Comparison of ENCODE assay signal across 8 cellular contexts in the genomic region with DNA sequence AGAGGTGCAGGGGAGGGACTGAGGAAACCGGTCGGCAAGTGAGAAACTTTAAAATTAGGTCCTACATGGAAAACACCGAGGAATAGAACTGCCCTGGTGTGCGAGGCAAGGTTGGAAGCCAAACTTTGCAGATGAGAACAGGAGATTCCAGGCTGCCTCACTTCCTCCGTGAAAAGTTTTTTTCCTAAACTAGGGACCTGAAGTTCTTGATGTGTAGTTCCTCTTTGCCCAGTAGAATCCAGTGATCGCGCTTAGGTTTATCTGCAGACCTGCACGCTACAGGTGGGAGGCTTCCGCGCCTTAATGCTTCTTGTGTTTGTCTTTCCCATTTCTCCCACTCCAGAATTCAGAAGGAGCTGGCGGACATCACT. TPM values are rescaled to one million over a fixed set of nuclear protein-coding genes. Genes with fewer than 3 reads are reported as not detected.
DNase-seq lines count a peak whose midpoint lies in the region; ATAC-seq, FAIRE-seq and TF ChIP-seq lines count a peak whose summit lies in the region.

No MANE protein-coding gene starts in this region.

- no peaks in the 10 kb centered on the region for H3K27me3 Mint-ChIP-seq in CD8-positive, alpha-beta T cell (ENCODE audit: low read depth)
- no peaks in the 10 kb centered on the region for H3K27me3 Mint-ChIP-seq in activated naive CD8-positive, alpha-beta T cell treated with anti-CD3 and anti-CD28 coated beads for 36 hours

- peaks cover 65% of the 10 kb centered on the region for H3K4me1 Mint-ChIP-seq in CD8-positive, alpha-beta T cell (ENCODE audit: low read depth)
- peaks cover 62% of the 10 kb centered on the region for H3K4me1 Mint-ChIP-seq in activated naive CD8-positive, alpha-beta T cell treated with anti-CD3 and anti-CD28 coated beads for 36 hours

- 16 to 34% (median 27%) methylated on average over 11 of the region's 11 CpGs for WGBS in stomach, 5 donors

- ATAC-seq in CD8-positive, alpha-beta T cell: no peak
- peak; percentile 0 for ATAC-seq in HG02973 (IDR thresholded peaks at IDR 0.05; ENCODE audit: unreplicated experiment)
- no peak for ATAC-seq in GM21717 (IDR thresholded peaks at IDR 0.05; ENCODE audit: unreplicated experiment)
- ATAC-seq in GM21737 (IDR thresholded peaks at IDR 0.05; ENCODE audit: unreplicated experiment): no peak

- intact Hi-C loops in CD8-positive, alpha-beta T cell (cut with DNase I, micrococcal nuclease): no loop called here
- intact Hi-C loops in stomach (cut with DNase I; ENCODE audit: low total_unique reads): no loop called here

- peaks cover 33% of the 10 kb centered on the region for H3K36me3 Mint-ChIP-seq in CD8-positive, alpha-beta T cell
- H3K36me3 Mint-ChIP-seq in activated naive CD8-positive, alpha-beta T cell treated with anti-CD3 and anti-CD28 coated beads for 36 hours: peaks cover 43% of the 10 kb centered on the region

- TF ChIP-seq CTCF in CD8-positive, alpha-beta T cell (IDR thresholded peaks at IDR 0.05): no peak
- TF ChIP-seq CTCF in keratinocyte (optimal IDR thresholded peaks at IDR 0.05 in 1 of 3, IDR thresholded peaks at IDR 0.05 in 1 of 3, conservative IDR thresholded peaks at IDR 0.05 in 1 of 3; ENCODE audit: extremely low read depth in 1 of 3, insufficient read depth in 2 of 3, low read length in 3 of 3) (no peak), stomach (IDR thresholded peaks at IDR 0.05) (no peak), GM10266 (IDR thresholded peaks at IDR 0.05; ENCODE audit: control insufficient read depth, insufficient read depth, low read depth, missing control alignments) (no peak)

- dilution Hi-C loops in keratinocyte (cut with MboI; ENCODE audit: extremely low pct_ligation_motif_present, low sequenced_read_pairs): no loop called here

- TF ChIP-seq POLR2A in stomach (IDR thresholded peaks at IDR 0.05): no peak

- H3K27ac ChIP-seq in CD8-positive, alpha-beta T cell (ENCODE audit: low read depth, low read length): peak overlapping the region; percentile 43
- H3K27ac ChIP-seq in keratinocyte (ENCODE audit: control insufficient read depth, insufficient read depth, low read length) (peak overlapping the region; percentile 87), stomach (peak overlapping the region; percentile 86 to 94 (median 90))

- no peak for TF ChIP-seq EP300 in stomach (IDR thresholded peaks at IDR 0.05)

- H3K9me3 ChIP-seq in CD8-positive, alpha-beta T cell (ENCODE audit: low read length): no peaks in the 10 kb centered on the region
- H3K9me3 ChIP-seq in keratinocyte (ENCODE audit: control insufficient read depth, low read depth, low read length): no peaks in the 10 kb centered on the region
- H3K9me3 ChIP-seq in stomach: no peaks in the 10 kb centered on the region

- H3K9me3 Mint-ChIP-seq in CD8-positive, alpha-beta T cell: no peaks in the 10 kb centered on the region
- H3K9me3 Mint-ChIP-seq in activated naive CD8-positive, alpha-beta T cell treated with anti-CD3 and anti-CD28 coated beads for 36 hours: no peaks in the 10 kb centered on the region

- peak overlapping the region; percentile 87 for H3K9ac ChIP-seq in keratinocyte (ENCODE audit: control insufficient read depth, extremely low read depth, insufficient read depth, low read length)

- H4K20me1 ChIP-seq in keratinocyte (ENCODE audit: control insufficient read depth, extremely low read depth, insufficient read depth, low read length): no peaks in the 10 kb centered on the region

- peak overlapping the region; percentile 87 for H2AFZ ChIP-seq in keratinocyte (ENCODE audit: control insufficient read depth, low read length)

- H3K4me2 ChIP-seq in keratinocyte (ENCODE audit: control insufficient read depth, extremely low read depth, insufficient read depth, low read depth, low read length): peak overlapping the region; percentile 100

- H3K27me3 ChIP-seq in CD8-positive, alpha-beta T cell (ENCODE audit: insufficient read depth, low read length): no peaks in the 10 kb centered on the region
- H3K27me3 ChIP-seq in keratinocyte (ENCODE audit: control insufficient read depth, extremely low read depth, insufficient read depth, low read length) (no peaks in the 10 kb centered on the region), stomach (no peaks in the 10 kb centered on the region)

- peaks cover 32% of the 10 kb centered on the region for H3K4me1 ChIP-seq in CD8-positive, alpha-beta T cell (ENCODE audit: insufficient read depth, low read length)
- H3K4me1 ChIP-seq in keratinocyte (ENCODE audit: control insufficient read depth, extremely low read depth, insufficient read depth, low read length): peaks cover 43% of the 10 kb centered on the region
- peaks cover 27 to 68% (median 59%) of the 10 kb centered on the region in 4 donors for H3K4me1 ChIP-seq in stomach

- H3K4me3 Mint-ChIP-seq in CD8-positive, alpha-beta T cell: peak overlapping the region; percentile 93
- peak overlapping the region; percentile 87 for H3K4me3 Mint-ChIP-seq in activated naive CD8-positive, alpha-beta T cell treated with anti-CD3 and anti-CD28 coated beads for 36 hours

- H3K4me3 ChIP-seq in CD8-positive, alpha-beta T cell (ENCODE audit: low read depth, low read length): peak overlapping the region; percentile 68
- H3K4me3 ChIP-seq in keratinocyte (ENCODE audit: control insufficient read depth in 2 of 3, extremely low read depth in 1 of 3, insufficient read depth in 2 of 3, low read depth in 1 of 3, low read length in 3 of 3) (peak overlapping the region; percentile 50 to 87 (median 76)), stomach (peak overlapping the region; percentile 56 to 84 (median 72))

- peak overlapping the region; percentile 90 for H3K27ac Mint-ChIP-seq in CD8-positive, alpha-beta T cell
- H3K27ac Mint-ChIP-seq in activated naive CD8-positive, alpha-beta T cell treated with anti-CD3 and anti-CD28 coated beads for 36 hours: peak overlapping the region; percentile 93

- no peaks in the 10 kb centered on the region for H3K36me3 ChIP-seq in CD8-positive, alpha-beta T cell (ENCODE audit: insufficient read depth, low read length)
- peaks cover 0 to 3% of the 10 kb centered on the region in 2 experiments for H3K36me3 ChIP-seq in keratinocyte (ENCODE audit: control insufficient read depth in 2 of 2, extremely low read depth in 1 of 2, insufficient read depth in 2 of 2, low read length in 2 of 2)
- H3K36me3 ChIP-seq in stomach: peaks cover 0 to 11% (median 0%) of the 10 kb centered on the region in 4 donors

- DNase-seq in CD8-positive, alpha-beta T cell: no peak
- no peak for DNase-seq in activated naive CD8-positive, alpha-beta T cell treated with anti-CD3 and anti-CD28 coated beads for 36 hours
- no peak for DNase-seq in keratinocyte (ENCODE audit: low read depth, low spot score)
- no peak for DNase-seq in stomach
- DNase-seq in GM10266 (ENCODE audit: extremely low spot score): no peak

- POLR2A ChIA-PET in CD8-positive, alpha-beta T cell (lab: Charles Lee): interaction anchor here (1.2 to 1.4 kb wide), 2 partner anchors 105 to 106 kb away, joined by 4 to 7 read pairs; partner anchors contain the start of genes NKIRAS1 and RPL15

- H3K79me2 ChIP-seq in keratinocyte (ENCODE audit: control insufficient read depth, insufficient read depth, low read length): peaks cover 72% of the 10 kb centered on the region

- peak; percentile 58 for FAIRE-seq in keratinocyte (lab: Jason Lieb, UNC)

- CTCF ChIA-PET in CD8-positive, alpha-beta T cell (lab: Charles Lee): no interaction called here

- no peaks in the 10 kb centered on the region for H3K9me1 ChIP-seq in keratinocyte (ENCODE audit: control insufficient read depth, extremely low read depth, insufficient read depth, low read length)

RNA-seq across cellular contexts. Expression of gene UBE2E1, which starts 5.3 kb away (rescaled TPM):
- total RNA-seq in CD8-positive, alpha-beta T cell: 10 to 100 TPM; 39.8 to 40.6 TPM
- 10 to 100 TPM; 73.9 to 74.9 TPM for total RNA-seq in activated naive CD8-positive, alpha-beta T cell treated with anti-CD3 and anti-CD28 coated beads for 36 hours
- 87.7 to 205 TPM (median 150 TPM) in 3 replicates for polyA plus RNA-seq in keratinocyte
- polyA plus RNA-seq in keratinocyte (2011; ENCODE audit: low read depth): 20.5 TPM
- 102 and 226 TPM in 2 replicates for polyA plus RNA-seq in keratinocyte (2011; cell fraction: cytosol; rRNA removed)
- 95.5 and 114 TPM in 2 replicates for polyA plus RNA-seq in keratinocyte (2011; cell fraction: nucleus; rRNA removed)
- polyA plus RNA-seq in keratinocyte (2012; ENCODE audit: low replicate concordance): 92.3 and 105 TPM in 2 replicates
- 23.1 to 52.2 TPM (median 50.2 TPM) in 3 replicates for polyA minus RNA-seq in keratinocyte
- polyA minus RNA-seq in keratinocyte (2011; cell fraction: cytosol; rRNA and poly(A)+ RNA removed): 54.5 TPM
- polyA minus RNA-seq in keratinocyte (2011; cell fraction: nucleus; rRNA and poly(A)+ RNA removed): 25.0 and 54.0 TPM in 2 replicates
- 100 to 1,000 TPM in 2 of 5 donors, 10 to 100 TPM in 2, 1 to 10 TPM in 1; 3.2 to 226 (median 76.4) TPM for total RNA-seq in stomach
- polyA plus RNA-seq in stomach: 100 to 1,000 TPM in 1 of 3 donors, 10 to 100 TPM in 2; 73.9 to 105 (median 79.7) TPM
